In genomic region chr6:135271626-135272025, GRCh38 we compare ENCODE assay signal across 1 cellular context.
TF ChIP-seq lines count a peak whose summit lies in the region.

No MANE protein-coding gene starts in this region.

TF ChIP-seq in GM23338, 12 proteins besides CTCF, POLR2A, EP300 and RAD21 (continued from another document):
- peak; percentile 8; the same call in 1 of the 2 replicates for TF ChIP-seq ZNF462 (CRISPR knock-in tag; IDR thresholded peaks at IDR 0.05)
